15 cellular contexts compared by ENCODE assay signal in the genomic region with DNA sequence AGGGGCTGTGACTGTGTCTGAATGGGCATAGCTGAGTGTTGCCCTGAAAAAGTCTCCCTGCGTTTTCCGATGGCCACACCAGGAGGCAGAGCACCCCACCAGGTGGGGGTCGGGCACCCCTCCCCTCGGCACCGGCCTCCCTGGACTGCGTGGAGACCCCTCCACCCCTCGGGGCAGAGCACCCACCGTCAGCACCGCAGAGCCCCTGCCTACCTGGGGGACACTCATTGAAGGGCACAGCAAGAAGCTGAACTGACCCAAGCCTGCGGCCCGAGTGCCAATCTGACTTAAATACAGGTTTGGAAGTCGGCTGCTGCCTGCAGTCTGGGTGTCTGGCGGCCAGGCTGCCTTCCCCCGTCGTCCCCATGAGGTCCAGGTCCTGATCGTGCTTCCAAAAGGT.
"Had no signal": no experiment of that assay in that cellular context is flagged by ENCODE, and none has a peak within 500 bp of the region (broad histone marks: within the 10 kb centered on the region; RNA-seq: fewer than 3 reads in every experiment).

No MANE protein-coding gene starts in this region.

- ATAC-seq: naive thymus-derived CD4-positive, alpha-beta T cell had no signal

- H3K36me3 ChIP-seq: tibial artery, vagina, WERI-Rb-1 had no signal

- H3K27ac ChIP-seq: foreskin keratinocyte, tibial artery, vagina, WERI-Rb-1 had no signal

- DNase-seq: activated naive CD4-positive, alpha-beta T cell; activated naive CD8-positive, alpha-beta T cell treated with anti-CD3 and anti-CD28 coated beads for 36 hours; amniotic stem cell; glutamatergic neuron; kidney; mesenchymal stem cell; naive thymus-derived CD4-positive, alpha-beta T cell; stimulated activated CD4-positive, alpha-beta T cell treated with anti-CD3 and anti-CD28 coated beads, Interleukin-1b, Interleukin-23, amount 100 ng/mL, for 48 hours; stimulated activated CD8-positive, alpha-beta memory T cell treated with anti-CD3 and anti-CD28 coated beads, Interleukin-4, amount 100 ng/mL, for 48 hours; stimulated activated naive CD4-positive, alpha-beta T cell had no signal

- H3K4me3 ChIP-seq: tibial artery, vagina had no signal

- H3K9me3 Mint-ChIP-seq: activated naive CD8-positive, alpha-beta T cell treated with anti-CD3 and anti-CD28 coated beads for 36 hours; activated T-helper 1 cell treated with anti-CD3 and anti-CD28 coated beads, Interleukin-12 subunit alpha, Interleukin-12 subunit beta, Interleukin-2, Interleukin-4 antibody, amounts not matched to agents 30 ng/mL and 10 ng/mL and 1 ng/mL, durations not matched to agents 14 hours and 24 hours and 36 hours had no signal

- H3K4me3 Mint-ChIP-seq: activated naive CD8-positive, alpha-beta T cell treated with anti-CD3 and anti-CD28 coated beads for 36 hours; activated T-helper 1 cell treated with anti-CD3 and anti-CD28 coated beads, Interleukin-12 subunit alpha, Interleukin-12 subunit beta, Interleukin-2, Interleukin-4 antibody, amounts not matched to agents 30 ng/mL and 10 ng/mL and 1 ng/mL, durations not matched to agents 14 hours and 24 hours and 36 hours; naive thymus-derived CD4-positive, alpha-beta T cell had no signal

- H3K9me3 ChIP-seq: vagina had no signal

- H3K27me3 Mint-ChIP-seq: activated naive CD8-positive, alpha-beta T cell treated with anti-CD3 and anti-CD28 coated beads for 36 hours; naive thymus-derived CD4-positive, alpha-beta T cell had no signal

- H3K36me3 Mint-ChIP-seq: activated naive CD8-positive, alpha-beta T cell treated with anti-CD3 and anti-CD28 coated beads for 36 hours; naive thymus-derived CD4-positive, alpha-beta T cell had no signal

- H3K27ac Mint-ChIP-seq: activated naive CD8-positive, alpha-beta T cell treated with anti-CD3 and anti-CD28 coated beads for 36 hours; activated T-helper 1 cell treated with anti-CD3 and anti-CD28 coated beads, Interleukin-12 subunit alpha, Interleukin-12 subunit beta, Interleukin-2, Interleukin-4 antibody, amounts not matched to agents 30 ng/mL and 10 ng/mL and 1 ng/mL, durations not matched to agents 14 hours and 24 hours and 36 hours; naive thymus-derived CD4-positive, alpha-beta T cell had no signal

- FAIRE-seq: kidney had no signal

- H3K27me3 ChIP-seq: foreskin keratinocyte, vagina had no signal

- H3K4me1 ChIP-seq: foreskin keratinocyte, vagina had no signal

- H3K4me1 Mint-ChIP-seq: activated naive CD8-positive, alpha-beta T cell treated with anti-CD3 and anti-CD28 coated beads for 36 hours; naive thymus-derived CD4-positive, alpha-beta T cell had no signal
